Comparison of ENCODE assay signal across 9 cellular contexts in genomic region chr1:153032677-153033308, GRCh38. TPM values are rescaled to one million over a fixed set of nuclear protein-coding genes. Genes with fewer than 3 reads are reported as not detected.
A peak's percentile ranks its signal among the peaks of the same experiment; 100 is the strongest.
DNase-seq lines count a peak whose midpoint lies in the region; ATAC-seq and TF ChIP-seq lines count a peak whose summit lies in the region.
"Had no signal": no experiment of that assay in that cellular context is flagged by ENCODE, and none has a peak within 500 bp of the region (broad histone marks: within the 10 kb centered on the region; RNA-seq: fewer than 3 reads in every experiment).

No MANE protein-coding gene starts in this region.

- no peak overlapping the region for H3K4me3 Mint-ChIP-seq in activated naive CD8-positive, alpha-beta T cell treated with anti-CD3 and anti-CD28 coated beads, Interleukin-2, amount 50 U/mL, for 24 hours
- no peak overlapping the region for H3K4me3 Mint-ChIP-seq in activated naive CD8-positive, alpha-beta T cell treated with anti-CD3 and anti-CD28 coated beads for 36 hours
- H3K4me3 Mint-ChIP-seq in activated T-cell treated with anti-CD3 and anti-CD28 coated beads, Interleukin-2, amount 50 U/mL, for 24 hours, result no peak overlapping the region

- no peaks in the 10 kb centered on the region for H3K36me3 Mint-ChIP-seq in activated naive CD8-positive, alpha-beta T cell treated with anti-CD3 and anti-CD28 coated beads, Interleukin-2, amount 50 U/mL, for 24 hours (ENCODE audit: low read depth)
- H3K36me3 Mint-ChIP-seq in activated naive CD8-positive, alpha-beta T cell treated with anti-CD3 and anti-CD28 coated beads for 36 hours, result no peaks in the 10 kb centered on the region
- H3K36me3 Mint-ChIP-seq in activated T-cell treated with anti-CD3 and anti-CD28 coated beads, Interleukin-2, amount 50 U/mL, for 24 hours (ENCODE audit: low read depth), result no peaks in the 10 kb centered on the region

- peaks cover 3% of the 10 kb centered on the region for H3K9me3 Mint-ChIP-seq in activated naive CD8-positive, alpha-beta T cell treated with anti-CD3 and anti-CD28 coated beads, Interleukin-2, amount 50 U/mL, for 24 hours
- no peaks in the 10 kb centered on the region for H3K9me3 Mint-ChIP-seq in activated naive CD8-positive, alpha-beta T cell treated with anti-CD3 and anti-CD28 coated beads for 36 hours
- H3K9me3 Mint-ChIP-seq in activated T-cell treated with anti-CD3 and anti-CD28 coated beads, Interleukin-2, amount 50 U/mL, for 24 hours, result no peaks in the 10 kb centered on the region

- no peak overlapping the region for H3K27ac Mint-ChIP-seq in activated naive CD8-positive, alpha-beta T cell treated with anti-CD3 and anti-CD28 coated beads, Interleukin-2, amount 50 U/mL, for 24 hours
- no peak overlapping the region for H3K27ac Mint-ChIP-seq in activated naive CD8-positive, alpha-beta T cell treated with anti-CD3 and anti-CD28 coated beads for 36 hours
- H3K27ac Mint-ChIP-seq in activated T-cell treated with anti-CD3 and anti-CD28 coated beads, Interleukin-2, amount 50 U/mL, for 24 hours, result no peak overlapping the region

- H3K4me1 ChIP-seq in gastrocnemius medialis, result no peaks in the 10 kb centered on the region

- intact Hi-C loops in gastrocnemius medialis (cut with DNase I; ENCODE audit: low total_unique reads), result no loop called here

- no peaks in the 10 kb centered on the region for H3K27me3 ChIP-seq in gastrocnemius medialis

- no peaks in the 10 kb centered on the region for H3K36me3 ChIP-seq in gastrocnemius medialis

- no peak for TF ChIP-seq CTCF in gastrocnemius medialis (IDR thresholded peaks at IDR 0.05 in 4 of 5, conservative IDR thresholded peaks at IDR 0.05 in 1 of 5)

- no peak overlapping the region for H3K4me3 ChIP-seq in gastrocnemius medialis

- no peaks in the 10 kb centered on the region for H3K4me1 Mint-ChIP-seq in activated naive CD8-positive, alpha-beta T cell treated with anti-CD3 and anti-CD28 coated beads, Interleukin-2, amount 50 U/mL, for 24 hours
- H3K4me1 Mint-ChIP-seq in activated naive CD8-positive, alpha-beta T cell treated with anti-CD3 and anti-CD28 coated beads for 36 hours, result no peaks in the 10 kb centered on the region
- no peaks in the 10 kb centered on the region for H3K4me1 Mint-ChIP-seq in activated T-cell treated with anti-CD3 and anti-CD28 coated beads, Interleukin-2, amount 50 U/mL, for 24 hours (ENCODE audit: low read depth)

- H3K27ac ChIP-seq in gastrocnemius medialis, result no peak overlapping the region

- TF ChIP-seq POLR2A in gastrocnemius medialis (IDR thresholded peaks at IDR 0.05), result no peak

- H3K27me3 Mint-ChIP-seq in activated naive CD8-positive, alpha-beta T cell treated with anti-CD3 and anti-CD28 coated beads, Interleukin-2, amount 50 U/mL, for 24 hours, result peaks cover 23% of the 10 kb centered on the region
- H3K27me3 Mint-ChIP-seq in activated naive CD8-positive, alpha-beta T cell treated with anti-CD3 and anti-CD28 coated beads for 36 hours, result peaks cover 24% of the 10 kb centered on the region
- H3K27me3 Mint-ChIP-seq in activated T-cell treated with anti-CD3 and anti-CD28 coated beads, Interleukin-2, amount 50 U/mL, for 24 hours, result peaks cover 32% of the 10 kb centered on the region

- in situ Hi-C loops in gastrocnemius medialis (cut with MboI; ENCODE audit: low sequenced_read_pairs in 4 of 4), result no loop called here

- peak; percentile 68 for ATAC-seq in activated naive CD8-positive, alpha-beta T cell treated with anti-CD3 and anti-CD28 coated beads, Interleukin-2, amount 50 U/mL, for 24 hours
- ATAC-seq in gastrocnemius medialis, result no peak
- ATAC-seq in HG02571 (IDR thresholded peaks at IDR 0.05; ENCODE audit: unreplicated experiment), result no peak

- DNase-seq in activated naive CD8-positive, alpha-beta T cell treated with anti-CD3 and anti-CD28 coated beads, Interleukin-2, amount 50 U/mL, for 24 hours, result no peak
- no peak for DNase-seq in activated naive CD8-positive, alpha-beta T cell treated with anti-CD3 and anti-CD28 coated beads for 36 hours
- DNase-seq in RPMI8226 (peak; percentile 12), glomerular visceral epithelial cell (ENCODE audit: extremely low spot score) (peak; percentile 24), NCI-H1092 (lab: John Stamatoyannopoulos, UW) (no peak), gastrocnemius medialis (no peak)
- no peak for DNase-seq in activated T-cell treated with anti-CD3 and anti-CD28 coated beads, Interleukin-2, amount 50 U/mL, for 24 hours
- DNase-seq: NCI-H2081 had no signal

- no peaks in the 10 kb centered on the region for H3K9me3 ChIP-seq in gastrocnemius medialis

RNA-seq across cellular contexts. Expression of gene SPRR1B, which starts 1.8 kb away (rescaled TPM):
- total RNA-seq in activated naive CD8-positive, alpha-beta T cell treated with anti-CD3 and anti-CD28 coated beads for 36 hours, result not detected
- total RNA-seq in gastrocnemius medialis, result not detected

RNA-seq across cellular contexts. Expression of gene SPRR2D, which starts 8.1 kb away (rescaled TPM):
- not detected for total RNA-seq in activated naive CD8-positive, alpha-beta T cell treated with anti-CD3 and anti-CD28 coated beads for 36 hours
- not detected for total RNA-seq in gastrocnemius medialis

RNA-seq across cellular contexts. Expression of gene SPRR2A, which starts 24.5 kb away (rescaled TPM):
- not detected for total RNA-seq in activated naive CD8-positive, alpha-beta T cell treated with anti-CD3 and anti-CD28 coated beads for 36 hours
- total RNA-seq in gastrocnemius medialis, result not detected

RNA-seq across cellular contexts. Expression of gene SPRR3, which starts 31.2 kb away (rescaled TPM):
- total RNA-seq in activated naive CD8-positive, alpha-beta T cell treated with anti-CD3 and anti-CD28 coated beads for 36 hours, result not detected
- total RNA-seq in gastrocnemius medialis, result not detected

RNA-seq across cellular contexts. Expression of gene SPRR2B, which starts 38.6 kb away (rescaled TPM):
- not detected for total RNA-seq in activated naive CD8-positive, alpha-beta T cell treated with anti-CD3 and anti-CD28 coated beads for 36 hours
- not detected for total RNA-seq in gastrocnemius medialis

Comparison
In these comparisons a context has a peak if more than half of its experiments do, and no peak if none do; other contexts are left out.
1. DNase-seq: peak in RPMI8226 (single experiment) and glomerular visceral epithelial cell (single experiment); none in activated naive CD8-positive, alpha-beta T cell treated with anti-CD3 and anti-CD28 coated beads, Interleukin-2, amount 50 U/mL, for 24 hours (single experiment), activated naive CD8-positive, alpha-beta T cell treated with anti-CD3 and anti-CD28 coated beads for 36 hours (single experiment), NCI-H1092 (single experiment), activated T-cell treated with anti-CD3 and anti-CD28 coated beads, Interleukin-2, amount 50 U/mL, for 24 hours (single experiment) and gastrocnemius medialis (0 of 2).